Comparison of ENCODE assay signal across 1 cellular context in the genomic region with DNA sequence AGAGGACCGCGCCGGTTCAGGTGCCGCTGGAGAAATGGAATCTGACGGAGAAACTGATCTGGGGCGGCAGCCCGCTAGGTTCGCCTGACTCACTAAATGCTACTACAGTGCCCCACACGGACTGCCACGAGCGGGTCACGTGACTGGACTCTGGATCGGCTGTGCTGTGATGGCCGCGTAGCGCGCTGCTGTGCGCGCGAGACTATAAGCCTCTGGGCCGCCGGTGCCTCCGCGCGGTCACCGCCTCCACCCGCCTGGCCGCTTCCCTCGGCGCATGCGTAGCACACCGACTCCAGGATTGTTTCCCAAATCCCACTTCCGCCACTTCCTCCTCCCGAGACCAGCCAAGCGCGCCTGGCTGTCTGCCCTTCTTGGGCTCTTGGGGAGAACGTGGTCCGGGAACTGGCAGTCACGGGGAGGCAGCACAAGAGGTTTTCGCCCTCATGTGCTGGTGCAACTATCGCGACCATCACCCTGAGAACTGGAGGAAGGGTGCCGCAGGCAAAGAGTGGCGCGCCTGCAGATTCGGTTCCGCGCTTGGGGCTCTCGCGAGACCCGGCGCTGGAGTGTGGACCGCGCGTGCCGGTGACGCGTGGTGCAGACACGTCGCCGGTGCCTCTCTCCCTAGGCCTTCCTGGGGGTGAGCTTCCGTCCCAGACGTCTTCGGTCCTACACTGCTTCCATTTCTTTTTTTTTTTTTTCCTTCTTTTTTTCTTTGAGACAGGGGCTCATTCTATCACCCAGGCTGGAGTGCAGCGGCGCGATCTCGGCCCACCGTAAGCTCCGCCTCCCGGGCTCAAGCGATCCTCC.
TF ChIP-seq lines count a peak whose summit lies in the region.

No MANE protein-coding gene starts in this region.

TF ChIP-seq in K562, 482 proteins besides CTCF, POLR2A, EP300 and RAD21 (continued from another document and continues in another):
- TF ChIP-seq, protein P1, sequence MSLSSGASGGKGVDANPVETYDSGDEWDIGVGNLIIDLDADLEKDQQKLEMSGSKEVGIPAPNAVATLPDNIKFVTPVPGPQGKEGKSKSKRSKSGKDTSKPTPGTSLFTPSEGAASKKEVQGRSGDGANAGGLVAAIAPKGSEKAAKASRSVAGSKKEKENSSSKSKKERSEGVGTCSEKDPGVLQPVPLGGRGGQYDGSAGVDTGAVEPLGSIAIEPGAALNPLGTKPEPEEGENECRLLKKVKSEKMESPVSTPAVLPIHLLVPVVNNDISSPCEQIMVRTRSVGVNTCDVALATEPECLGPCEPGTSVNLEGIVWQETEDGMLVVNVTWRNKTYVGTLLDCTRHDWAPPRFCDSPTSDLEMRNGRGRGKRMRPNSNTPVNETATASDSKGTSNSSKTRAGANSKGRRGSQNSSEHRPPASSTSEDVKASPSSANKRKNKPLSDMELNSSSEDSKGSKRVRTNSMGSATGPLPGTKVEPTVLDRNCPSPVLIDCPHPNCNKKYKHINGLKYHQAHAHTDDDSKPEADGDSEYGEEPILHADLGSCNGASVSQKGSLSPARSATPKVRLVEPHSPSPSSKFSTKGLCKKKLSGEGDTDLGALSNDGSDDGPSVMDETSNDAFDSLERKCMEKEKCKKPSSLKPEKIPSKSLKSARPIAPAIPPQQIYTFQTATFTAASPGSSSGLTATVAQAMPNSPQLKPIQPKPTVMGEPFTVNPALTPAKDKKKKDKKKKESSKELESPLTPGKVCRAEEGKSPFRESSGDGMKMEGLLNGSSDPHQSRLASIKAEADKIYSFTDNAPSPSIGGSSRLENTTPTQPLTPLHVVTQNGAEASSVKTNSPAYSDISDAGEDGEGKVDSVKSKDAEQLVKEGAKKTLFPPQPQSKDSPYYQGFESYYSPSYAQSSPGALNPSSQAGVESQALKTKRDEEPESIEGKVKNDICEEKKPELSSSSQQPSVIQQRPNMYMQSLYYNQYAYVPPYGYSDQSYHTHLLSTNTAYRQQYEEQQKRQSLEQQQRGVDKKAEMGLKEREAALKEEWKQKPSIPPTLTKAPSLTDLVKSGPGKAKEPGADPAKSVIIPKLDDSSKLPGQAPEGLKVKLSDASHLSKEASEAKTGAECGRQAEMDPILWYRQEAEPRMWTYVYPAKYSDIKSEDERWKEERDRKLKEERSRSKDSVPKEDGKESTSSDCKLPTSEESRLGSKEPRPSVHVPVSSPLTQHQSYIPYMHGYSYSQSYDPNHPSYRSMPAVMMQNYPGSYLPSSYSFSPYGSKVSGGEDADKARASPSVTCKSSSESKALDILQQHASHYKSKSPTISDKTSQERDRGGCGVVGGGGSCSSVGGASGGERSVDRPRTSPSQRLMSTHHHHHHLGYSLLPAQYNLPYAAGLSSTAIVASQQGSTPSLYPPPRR (CRISPR knock-in tag; IDR thresholded peaks at IDR 0.05; ENCODE audit: borderline replicate concordance), result 0 out of 2 replicates have a peak, but pooled peaks have one; percentile 77
- TF ChIP-seq RAD51 (IDR thresholded peaks at IDR 0.05; ENCODE audit: borderline replicate concordance, low read depth), result peak; percentile 99
- no peak for TF ChIP-seq ZC3H8 (IDR thresholded peaks at IDR 0.05)
- TF ChIP-seq KLF16 (IDR thresholded peaks at IDR 0.05), result no peak
- no peak for TF ChIP-seq ZNF311 (CRISPR knock-in tag; IDR thresholded peaks at IDR 0.05)
- TF ChIP-seq, protein P2, sequence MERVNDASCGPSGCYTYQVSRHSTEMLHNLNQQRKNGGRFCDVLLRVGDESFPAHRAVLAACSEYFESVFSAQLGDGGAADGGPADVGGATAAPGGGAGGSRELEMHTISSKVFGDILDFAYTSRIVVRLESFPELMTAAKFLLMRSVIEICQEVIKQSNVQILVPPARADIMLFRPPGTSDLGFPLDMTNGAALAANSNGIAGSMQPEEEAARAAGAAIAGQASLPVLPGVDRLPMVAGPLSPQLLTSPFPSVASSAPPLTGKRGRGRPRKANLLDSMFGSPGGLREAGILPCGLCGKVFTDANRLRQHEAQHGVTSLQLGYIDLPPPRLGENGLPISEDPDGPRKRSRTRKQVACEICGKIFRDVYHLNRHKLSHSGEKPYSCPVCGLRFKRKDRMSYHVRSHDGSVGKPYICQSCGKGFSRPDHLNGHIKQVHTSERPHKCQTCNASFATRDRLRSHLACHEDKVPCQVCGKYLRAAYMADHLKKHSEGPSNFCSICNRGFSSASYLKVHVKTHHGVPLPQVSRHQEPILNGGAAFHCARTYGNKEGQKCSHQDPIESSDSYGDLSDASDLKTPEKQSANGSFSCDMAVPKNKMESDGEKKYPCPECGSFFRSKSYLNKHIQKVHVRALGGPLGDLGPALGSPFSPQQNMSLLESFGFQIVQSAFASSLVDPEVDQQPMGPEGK (CRISPR knock-in tag; IDR thresholded peaks at IDR 0.05; ENCODE audit: borderline replicate concordance), result no peak
- no peak for TF ChIP-seq PHTF2 (CRISPR knock-in tag; IDR thresholded peaks at IDR 0.05)
- TF ChIP-seq, protein P3, sequence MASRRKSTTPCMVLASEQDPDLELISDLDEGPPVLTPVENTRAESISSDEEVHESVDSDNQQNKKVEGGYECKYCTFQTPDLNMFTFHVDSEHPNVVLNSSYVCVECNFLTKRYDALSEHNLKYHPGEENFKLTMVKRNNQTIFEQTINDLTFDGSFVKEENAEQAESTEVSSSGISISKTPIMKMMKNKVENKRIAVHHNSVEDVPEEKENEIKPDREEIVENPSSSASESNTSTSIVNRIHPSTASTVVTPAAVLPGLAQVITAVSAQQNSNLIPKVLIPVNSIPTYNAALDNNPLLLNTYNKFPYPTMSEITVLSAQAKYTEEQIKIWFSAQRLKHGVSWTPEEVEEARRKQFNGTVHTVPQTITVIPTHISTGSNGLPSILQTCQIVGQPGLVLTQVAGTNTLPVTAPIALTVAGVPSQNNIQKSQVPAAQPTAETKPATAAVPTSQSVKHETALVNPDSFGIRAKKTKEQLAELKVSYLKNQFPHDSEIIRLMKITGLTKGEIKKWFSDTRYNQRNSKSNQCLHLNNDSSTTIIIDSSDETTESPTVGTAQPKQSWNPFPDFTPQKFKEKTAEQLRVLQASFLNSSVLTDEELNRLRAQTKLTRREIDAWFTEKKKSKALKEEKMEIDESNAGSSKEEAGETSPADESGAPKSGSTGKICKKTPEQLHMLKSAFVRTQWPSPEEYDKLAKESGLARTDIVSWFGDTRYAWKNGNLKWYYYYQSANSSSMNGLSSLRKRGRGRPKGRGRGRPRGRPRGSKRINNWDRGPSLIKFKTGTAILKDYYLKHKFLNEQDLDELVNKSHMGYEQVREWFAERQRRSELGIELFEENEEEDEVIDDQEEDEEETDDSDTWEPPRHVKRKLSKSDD (conservative IDR thresholded peaks at IDR 0.05; ENCODE audit: low read length), result peak; percentile 88; the same call in 1 of the 2 replicates
- no peak for TF ChIP-seq TSC22D4 (tag; IDR thresholded peaks at IDR 0.05)
- no peak for TF ChIP-seq BCOR (IDR thresholded peaks at IDR 0.05)
- peak; percentile 39; the same call in 1 of the 2 replicates for TF ChIP-seq KAT7 (CRISPR knock-in tag; IDR thresholded peaks at IDR 0.05; ENCODE audit: borderline replicate concordance)
- TF ChIP-seq, protein P4, sequence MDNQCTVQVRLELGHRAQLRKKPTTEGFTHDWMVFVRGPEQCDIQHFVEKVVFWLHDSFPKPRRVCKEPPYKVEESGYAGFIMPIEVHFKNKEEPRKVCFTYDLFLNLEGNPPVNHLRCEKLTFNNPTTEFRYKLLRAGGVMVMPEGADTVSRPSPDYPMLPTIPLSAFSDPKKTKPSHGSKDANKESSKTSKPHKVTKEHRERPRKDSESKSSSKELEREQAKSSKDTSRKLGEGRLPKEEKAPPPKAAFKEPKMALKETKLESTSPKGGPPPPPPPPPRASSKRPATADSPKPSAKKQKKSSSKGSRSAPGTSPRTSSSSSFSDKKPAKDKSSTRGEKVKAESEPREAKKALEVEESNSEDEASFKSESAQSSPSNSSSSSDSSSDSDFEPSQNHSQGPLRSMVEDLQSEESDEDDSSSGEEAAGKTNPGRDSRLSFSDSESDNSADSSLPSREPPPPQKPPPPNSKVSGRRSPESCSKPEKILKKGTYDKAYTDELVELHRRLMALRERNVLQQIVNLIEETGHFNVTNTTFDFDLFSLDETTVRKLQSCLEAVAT (IDR thresholded peaks at IDR 0.05), result peak in 1 of 2 experiments; percentile 73; a peak in 2 of 4 replicates
- TF ChIP-seq YY1 (IDR thresholded peaks at IDR 0.05; ENCODE audit: borderline replicate concordance in 1 of 3, control insufficient read depth in 1 of 3, extremely low read depth in 1 of 3, insufficient read depth in 3 of 3, insufficient read length in 1 of 3, insufficient replicate concordance in 2 of 3, low read depth in 1 of 3, low read length in 2 of 3), result peak in 2 of 3 experiments; percentile 34 to 65
- TF ChIP-seq, protein P5, sequence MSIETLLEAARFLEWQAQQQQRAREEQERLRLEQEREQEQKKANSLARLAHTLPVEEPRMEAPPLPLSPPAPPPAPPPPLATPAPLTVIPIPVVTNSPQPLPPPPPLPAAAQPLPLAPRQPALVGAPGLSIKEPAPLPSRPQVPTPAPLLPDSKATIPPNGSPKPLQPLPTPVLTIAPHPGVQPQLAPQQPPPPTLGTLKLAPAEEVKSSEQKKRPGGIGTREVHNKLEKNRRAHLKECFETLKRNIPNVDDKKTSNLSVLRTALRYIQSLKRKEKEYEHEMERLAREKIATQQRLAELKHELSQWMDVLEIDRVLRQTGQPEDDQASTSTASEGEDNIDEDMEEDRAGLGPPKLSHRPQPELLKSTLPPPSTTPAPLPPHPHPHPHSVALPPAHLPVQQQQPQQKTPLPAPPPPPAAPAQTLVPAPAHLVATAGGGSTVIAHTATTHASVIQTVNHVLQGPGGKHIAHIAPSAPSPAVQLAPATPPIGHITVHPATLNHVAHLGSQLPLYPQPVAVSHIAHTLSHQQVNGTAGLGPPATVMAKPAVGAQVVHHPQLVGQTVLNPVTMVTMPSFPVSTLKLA (conservative IDR thresholded peaks at IDR 0.05), result peak; percentile 81 to 83
- TF ChIP-seq CHD2 (IDR thresholded peaks at IDR 0.05; ENCODE audit: low read depth, low read length), result peak; percentile 98
- TF ChIP-seq FOSL1 (tag; conservative IDR thresholded peaks at IDR 0.05), result peak; percentile 74
- TF ChIP-seq, protein P6, sequence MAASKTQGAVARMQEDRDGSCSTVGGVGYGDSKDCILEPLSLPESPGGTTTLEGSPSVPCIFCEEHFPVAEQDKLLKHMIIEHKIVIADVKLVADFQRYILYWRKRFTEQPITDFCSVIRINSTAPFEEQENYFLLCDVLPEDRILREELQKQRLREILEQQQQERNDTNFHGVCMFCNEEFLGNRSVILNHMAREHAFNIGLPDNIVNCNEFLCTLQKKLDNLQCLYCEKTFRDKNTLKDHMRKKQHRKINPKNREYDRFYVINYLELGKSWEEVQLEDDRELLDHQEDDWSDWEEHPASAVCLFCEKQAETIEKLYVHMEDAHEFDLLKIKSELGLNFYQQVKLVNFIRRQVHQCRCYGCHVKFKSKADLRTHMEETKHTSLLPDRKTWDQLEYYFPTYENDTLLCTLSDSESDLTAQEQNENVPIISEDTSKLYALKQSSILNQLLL (CRISPR knock-in tag; IDR thresholded peaks at IDR 0.05; ENCODE audit: borderline replicate concordance), result no peak
- TF ChIP-seq, protein P7, sequence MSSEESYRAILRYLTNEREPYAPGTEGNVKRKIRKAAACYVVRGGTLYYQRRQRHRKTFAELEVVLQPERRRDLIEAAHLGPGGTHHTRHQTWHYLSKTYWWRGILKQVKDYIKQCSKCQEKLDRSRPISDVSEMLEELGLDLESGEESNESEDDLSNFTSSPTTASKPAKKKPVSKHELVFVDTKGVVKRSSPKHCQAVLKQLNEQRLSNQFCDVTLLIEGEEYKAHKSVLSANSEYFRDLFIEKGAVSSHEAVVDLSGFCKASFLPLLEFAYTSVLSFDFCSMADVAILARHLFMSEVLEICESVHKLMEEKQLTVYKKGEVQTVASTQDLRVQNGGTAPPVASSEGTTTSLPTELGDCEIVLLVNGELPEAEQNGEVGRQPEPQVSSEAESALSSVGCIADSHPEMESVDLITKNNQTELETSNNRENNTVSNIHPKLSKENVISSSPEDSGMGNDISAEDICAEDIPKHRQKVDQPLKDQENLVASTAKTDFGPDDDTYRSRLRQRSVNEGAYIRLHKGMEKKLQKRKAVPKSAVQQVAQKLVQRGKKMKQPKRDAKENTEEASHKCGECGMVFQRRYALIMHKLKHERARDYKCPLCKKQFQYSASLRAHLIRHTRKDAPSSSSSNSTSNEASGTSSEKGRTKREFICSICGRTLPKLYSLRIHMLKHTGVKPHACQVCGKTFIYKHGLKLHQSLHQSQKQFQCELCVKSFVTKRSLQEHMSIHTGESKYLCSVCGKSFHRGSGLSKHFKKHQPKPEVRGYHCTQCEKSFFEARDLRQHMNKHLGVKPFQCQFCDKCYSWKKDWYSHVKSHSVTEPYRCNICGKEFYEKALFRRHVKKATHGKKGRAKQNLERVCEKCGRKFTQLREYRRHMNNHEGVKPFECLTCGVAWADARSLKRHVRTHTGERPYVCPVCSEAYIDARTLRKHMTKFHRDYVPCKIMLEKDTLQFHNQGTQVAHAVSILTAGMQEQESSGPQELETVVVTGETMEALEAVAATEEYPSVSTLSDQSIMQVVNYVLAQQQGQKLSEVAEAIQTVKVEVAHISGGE (CRISPR knock-in tag; IDR thresholded peaks at IDR 0.05), result peak in 1 of 3 experiments; percentile 81; a peak in 2 of 6 replicates
- peak; percentile 77 for TF ChIP-seq ETV1 (tag; conservative IDR thresholded peaks at IDR 0.05; ENCODE audit: low read depth)
- TF ChIP-seq TOE1 (IDR thresholded peaks at IDR 0.05; ENCODE audit: borderline replicate concordance), result peak; percentile 99
- no peak for TF ChIP-seq TOE1 (CRISPR knock-in tag; IDR thresholded peaks at IDR 0.05; ENCODE audit: borderline replicate concordance, low read depth)
- TF ChIP-seq, protein P8, sequence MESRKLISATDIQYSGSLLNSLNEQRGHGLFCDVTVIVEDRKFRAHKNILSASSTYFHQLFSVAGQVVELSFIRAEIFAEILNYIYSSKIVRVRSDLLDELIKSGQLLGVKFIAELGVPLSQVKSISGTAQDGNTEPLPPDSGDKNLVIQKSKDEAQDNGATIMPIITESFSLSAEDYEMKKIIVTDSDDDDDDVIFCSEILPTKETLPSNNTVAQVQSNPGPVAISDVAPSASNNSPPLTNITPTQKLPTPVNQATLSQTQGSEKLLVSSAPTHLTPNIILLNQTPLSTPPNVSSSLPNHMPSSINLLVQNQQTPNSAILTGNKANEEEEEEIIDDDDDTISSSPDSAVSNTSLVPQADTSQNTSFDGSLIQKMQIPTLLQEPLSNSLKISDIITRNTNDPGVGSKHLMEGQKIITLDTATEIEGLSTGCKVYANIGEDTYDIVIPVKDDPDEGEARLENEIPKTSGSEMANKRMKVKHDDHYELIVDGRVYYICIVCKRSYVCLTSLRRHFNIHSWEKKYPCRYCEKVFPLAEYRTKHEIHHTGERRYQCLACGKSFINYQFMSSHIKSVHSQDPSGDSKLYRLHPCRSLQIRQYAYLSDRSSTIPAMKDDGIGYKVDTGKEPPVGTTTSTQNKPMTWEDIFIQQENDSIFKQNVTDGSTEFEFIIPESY (CRISPR knock-in tag; IDR thresholded peaks at IDR 0.05), result peak; percentile 65
- peak in 1 of 2 experiments; percentile 60; a peak in 1 of 4 replicates for TF ChIP-seq HDAC1 (IDR thresholded peaks at IDR 0.05)
- TF ChIP-seq, protein P9, sequence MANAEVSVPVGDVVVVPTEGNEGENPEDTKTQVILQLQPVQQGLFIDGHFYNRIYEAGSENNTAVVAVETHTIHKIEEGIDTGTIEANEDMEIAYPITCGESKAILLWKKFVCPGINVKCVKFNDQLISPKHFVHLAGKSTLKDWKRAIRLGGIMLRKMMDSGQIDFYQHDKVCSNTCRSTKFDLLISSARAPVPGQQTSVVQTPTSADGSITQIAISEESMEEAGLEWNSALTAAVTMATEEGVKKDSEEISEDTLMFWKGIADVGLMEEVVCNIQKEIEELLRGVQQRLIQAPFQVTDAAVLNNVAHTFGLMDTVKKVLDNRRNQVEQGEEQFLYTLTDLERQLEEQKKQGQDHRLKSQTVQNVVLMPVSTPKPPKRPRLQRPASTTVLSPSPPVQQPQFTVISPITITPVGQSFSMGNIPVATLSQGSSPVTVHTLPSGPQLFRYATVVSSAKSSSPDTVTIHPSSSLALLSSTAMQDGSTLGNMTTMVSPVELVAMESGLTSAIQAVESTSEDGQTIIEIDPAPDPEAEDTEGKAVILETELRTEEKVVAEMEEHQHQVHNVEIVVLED (CRISPR knock-in tag; IDR thresholded peaks at IDR 0.05), result peak; percentile 76
- peak; percentile 17 for TF ChIP-seq HNRNPLL (IDR thresholded peaks at IDR 0.05; ENCODE audit: low read depth, low read length, poor library complexity, severe bottlenecking)
- 0 out of 2 replicates have a peak, but pooled peaks have one; percentile 57 for TF ChIP-seq PHF21A (IDR thresholded peaks at IDR 0.05; ENCODE audit: borderline replicate concordance, low read depth)
